In genomic region chr13:106100261-106100919, GRCh38 we compare ENCODE assay signal across 11 cellular contexts.
A peak's percentile ranks its signal among the peaks of the same experiment; 100 is the strongest.
DNase-seq lines count a peak whose midpoint lies in the region; ATAC-seq, FAIRE-seq and TF ChIP-seq lines count a peak whose summit lies in the region.
"Had no signal": no experiment of that assay in that cellular context is flagged by ENCODE, and none has a peak within 500 bp of the region (broad histone marks: within the 10 kb centered on the region; RNA-seq: fewer than 3 reads in every experiment).

No MANE protein-coding gene starts in this region.

- H3K27me3 Mint-ChIP-seq in activated CD4-positive, alpha-beta T cell treated with anti-CD3 and anti-CD28 coated beads, Interleukin-2, amount 10 ng/mL, durations not matched to agents 7 days and 5 days = no peaks in the 10 kb centered on the region
- H3K27me3 Mint-ChIP-seq: activated B cell treated with CpG ODN at 0.5 μM for 24 hours had no signal

- H3K4me1 Mint-ChIP-seq in activated CD4-positive, alpha-beta T cell treated with anti-CD3 and anti-CD28 coated beads, Interleukin-2, amount 10 ng/mL, durations not matched to agents 7 days and 5 days = no peaks in the 10 kb centered on the region
- H3K4me1 Mint-ChIP-seq: activated B cell treated with CpG ODN at 0.5 μM for 24 hours had no signal

- DNase-seq in RWPE1 (ENCODE audit: low spot score) = no peak
- DNase-seq in keratinocyte (ENCODE audit: low read depth, low spot score) = no peak
- DNase-seq in tibial artery = no peak
- DNase-seq in activated CD4-positive, alpha-beta T cell treated with anti-CD3 and anti-CD28 coated beads, Interleukin-2, amount 10 ng/mL, durations not matched to agents 7 days and 5 days = no peak
- DNase-seq in GM19238 (ENCODE audit: insufficient read length, low spot score) = no peak
- DNase-seq in activated CD4-positive, alpha-beta T cell treated with anti-CD3 and anti-CD28 coated beads for 48 hours = no peak
- DNase-seq: activated B cell treated with CpG ODN at 0.5 μM for 24 hours, anterior cingulate cortex, NCI-H2029 had no signal

- H3K4me3 ChIP-seq in BLaER1 (peak overlapping the region; percentile 8; the same call in 1 of the 2 replicates), keratinocyte (ENCODE audit: control insufficient read depth in 2 of 3, extremely low read depth in 1 of 3, insufficient read depth in 2 of 3, low read depth in 1 of 3, low read length in 3 of 3) (no peak overlapping the region), tibial artery (no peak overlapping the region)

- H3K36me3 ChIP-seq in BLaER1 = no peaks in the 10 kb centered on the region
- no peaks in the 10 kb centered on the region for H3K36me3 ChIP-seq in keratinocyte (ENCODE audit: control insufficient read depth in 2 of 2, extremely low read depth in 1 of 2, insufficient read depth in 2 of 2, low read length in 2 of 2)
- no peaks in the 10 kb centered on the region for H3K36me3 ChIP-seq in tibial artery

- H3K27ac ChIP-seq in BLaER1 (peak overlapping the region; percentile 46), RWPE1 (peak overlapping the region; percentile 59), keratinocyte (ENCODE audit: control insufficient read depth, insufficient read depth, low read length) (peak overlapping the region; percentile 8), tibial artery (no peak overlapping the region)

- peak; percentile 94 for ATAC-seq in HG02610 (IDR thresholded peaks at IDR 0.05; ENCODE audit: unreplicated experiment)

- peak overlapping the region; percentile 44; the same call in 1 of the 2 replicates for H3K9ac ChIP-seq in BLaER1
- H3K9ac ChIP-seq in keratinocyte (ENCODE audit: control insufficient read depth, extremely low read depth, insufficient read depth, low read length) = peak overlapping the region; percentile 18

- H3K36me3 Mint-ChIP-seq in activated CD4-positive, alpha-beta T cell treated with anti-CD3 and anti-CD28 coated beads, Interleukin-2, amount 10 ng/mL, durations not matched to agents 7 days and 5 days (ENCODE audit: low read depth) = no peaks in the 10 kb centered on the region

- H2AFZ ChIP-seq in keratinocyte (ENCODE audit: control insufficient read depth, low read length) = peak overlapping the region; percentile 43

- H4K20me1 ChIP-seq in BLaER1 = no peaks in the 10 kb centered on the region
- H4K20me1 ChIP-seq in keratinocyte (ENCODE audit: control insufficient read depth, extremely low read depth, insufficient read depth, low read length) = no peaks in the 10 kb centered on the region

- H3K9me3 ChIP-seq in BLaER1 (no peaks in the 10 kb centered on the region), keratinocyte (ENCODE audit: control insufficient read depth, low read depth, low read length) (peaks cover 4% of the 10 kb centered on the region), tibial artery (no peaks in the 10 kb centered on the region)

- H3K27me3 ChIP-seq in BLaER1 (no peaks in the 10 kb centered on the region), keratinocyte (ENCODE audit: control insufficient read depth, extremely low read depth, insufficient read depth, low read length) (no peaks in the 10 kb centered on the region), tibial artery (no peaks in the 10 kb centered on the region)

- H3K79me2 ChIP-seq in keratinocyte (ENCODE audit: control insufficient read depth, insufficient read depth, low read length) = no peaks in the 10 kb centered on the region

- H3K4me2 ChIP-seq in BLaER1 = peak overlapping the region; percentile 80
- H3K4me2 ChIP-seq in keratinocyte (ENCODE audit: control insufficient read depth, extremely low read depth, insufficient read depth, low read depth, low read length) = peak overlapping the region; percentile 31

- H3K4me1 ChIP-seq in BLaER1 (peaks cover 56% of the 10 kb centered on the region), keratinocyte (ENCODE audit: control insufficient read depth, extremely low read depth, insufficient read depth, low read length) (peaks cover 36% of the 10 kb centered on the region), tibial artery (no peaks in the 10 kb centered on the region)

- H3K4me3 Mint-ChIP-seq in activated CD4-positive, alpha-beta T cell treated with anti-CD3 and anti-CD28 coated beads, Interleukin-2, amount 10 ng/mL, durations not matched to agents 7 days and 5 days = no peak overlapping the region
- H3K4me3 Mint-ChIP-seq: activated B cell treated with CpG ODN at 0.5 μM for 24 hours had no signal

- POLR2A ChIA-PET in RWPE1 (lab: Yijun Ruan, JAX; ENCODE audit: low non-redundant PET) = no interaction called here
- POLR2A ChIA-PET in activated CD4-positive, alpha-beta T cell treated with anti-CD3 and anti-CD28 coated beads, Interleukin-2, amount 10 ng/mL, durations not matched to agents 7 days and 5 days (lab: Charles Lee) = no interaction called here

- CTCF ChIA-PET in RWPE1 (lab: Yijun Ruan, JAX) = no interaction called here
- CTCF ChIA-PET in activated CD4-positive, alpha-beta T cell treated with anti-CD3 and anti-CD28 coated beads, Interleukin-2, amount 10 ng/mL, durations not matched to agents 7 days and 5 days (lab: Charles Lee) = no interaction called here

- FAIRE-seq in keratinocyte (lab: Jason Lieb, UNC) = peak; percentile 43

- no peaks in the 10 kb centered on the region for H3K9me3 Mint-ChIP-seq in activated CD4-positive, alpha-beta T cell treated with anti-CD3 and anti-CD28 coated beads, Interleukin-2, amount 10 ng/mL, durations not matched to agents 7 days and 5 days
- H3K9me3 Mint-ChIP-seq: activated B cell treated with CpG ODN at 0.5 μM for 24 hours had no signal

- H3K9me1 ChIP-seq in keratinocyte (ENCODE audit: control insufficient read depth, extremely low read depth, insufficient read depth, low read length) = no peaks in the 10 kb centered on the region

- intact Hi-C loops in tibial artery (cut with DNase I; ENCODE audit: low total_unique reads) = no loop called here

- dilution Hi-C loops in keratinocyte (cut with MboI; ENCODE audit: extremely low pct_ligation_motif_present, low sequenced_read_pairs) = no loop called here

- no peak overlapping the region for H3K27ac Mint-ChIP-seq in activated CD4-positive, alpha-beta T cell treated with anti-CD3 and anti-CD28 coated beads, Interleukin-2, amount 10 ng/mL, durations not matched to agents 7 days and 5 days
- H3K27ac Mint-ChIP-seq: activated B cell treated with CpG ODN at 0.5 μM for 24 hours had no signal

- no peak for TF ChIP-seq CTCF in RWPE1 (conservative IDR thresholded peaks at IDR 0.05; ENCODE audit: low read depth)
- no peak for TF ChIP-seq CTCF in keratinocyte (optimal IDR thresholded peaks at IDR 0.05 in 1 of 3, IDR thresholded peaks at IDR 0.05 in 1 of 3, conservative IDR thresholded peaks at IDR 0.05 in 1 of 3; ENCODE audit: extremely low read depth in 1 of 3, insufficient read depth in 2 of 3, low read length in 3 of 3)
- TF ChIP-seq CTCF in tibial artery (IDR thresholded peaks at IDR 0.05) = no peak

Comparison
In these comparisons a context has a peak if more than half of its experiments do, and no peak if none do; other contexts are left out.
1. H3K27ac ChIP-seq: peak in BLaER1 (single experiment), RWPE1 (single experiment) and keratinocyte (single experiment); none in tibial artery (0 of 2).